In genomic region chr1:182611787-182612186, GRCh38 we compare ENCODE assay signal across 13 cellular contexts. TPM values are rescaled to one million over a fixed set of nuclear protein-coding genes. Genes with fewer than 3 reads are reported as not detected.
A peak's percentile ranks its signal among the peaks of the same experiment; 100 is the strongest.
DNase-seq lines count a peak whose midpoint lies in the region; ATAC-seq and TF ChIP-seq lines count a peak whose summit lies in the region.
"Had no signal": no experiment of that assay in that cellular context is flagged by ENCODE, and none has a peak within 500 bp of the region (broad histone marks: within the 10 kb centered on the region; RNA-seq: fewer than 3 reads in every experiment).

No MANE protein-coding gene starts in this region.

- H3K27ac ChIP-seq in endodermal cell (ENCODE audit: low read depth, low read length), result peak overlapping the region; percentile 40
- H3K27ac ChIP-seq: RWPE1 had no signal

- H3K9me3 Mint-ChIP-seq in endodermal cell, result no peaks in the 10 kb centered on the region
- H3K9me3 Mint-ChIP-seq in T-helper 2 cell treated with Interferon-gamma antibody and Interleukin-4, amounts not matched to agents 5 μg/mL and 100 μg/mL, for 36 hours, result no peaks in the 10 kb centered on the region
- H3K9me3 Mint-ChIP-seq: activated naive CD4-positive, alpha-beta T cell treated with anti-CD3 and anti-CD28 coated beads for 36 hours; IgD-negative memory B cell had no signal

- H3K27me3 Mint-ChIP-seq in endodermal cell (ENCODE audit: insufficient read depth), result peaks cover 13% of the 10 kb centered on the region
- peaks cover 55% of the 10 kb centered on the region for H3K27me3 Mint-ChIP-seq in T-helper 2 cell treated with Interferon-gamma antibody and Interleukin-4, amounts not matched to agents 5 μg/mL and 100 μg/mL, for 36 hours (ENCODE audit: low read depth)

- 58 to 68% methylated on average over 4 to 8 of the region's 8 CpGs for WGBS in endodermal cell (ENCODE audit: insufficient coverage in 1 of 2, insufficient read length in 1 of 2), 2 experiments

- H3K27ac Mint-ChIP-seq in endodermal cell, result no peak overlapping the region
- H3K27ac Mint-ChIP-seq in T-helper 2 cell treated with Interferon-gamma antibody and Interleukin-4, amounts not matched to agents 5 μg/mL and 100 μg/mL, for 36 hours, result no peak overlapping the region
- H3K27ac Mint-ChIP-seq: activated naive CD4-positive, alpha-beta T cell treated with anti-CD3 and anti-CD28 coated beads for 36 hours had no signal

- H3K4me3 Mint-ChIP-seq in endodermal cell, result no peak overlapping the region
- H3K4me3 Mint-ChIP-seq in T-helper 2 cell treated with Interferon-gamma antibody and Interleukin-4, amounts not matched to agents 5 μg/mL and 100 μg/mL, for 36 hours, result no peak overlapping the region
- H3K4me3 Mint-ChIP-seq: activated naive CD4-positive, alpha-beta T cell treated with anti-CD3 and anti-CD28 coated beads for 36 hours had no signal

- no peaks in the 10 kb centered on the region for H3K36me3 ChIP-seq in endodermal cell (ENCODE audit: control insufficient read depth, insufficient read depth, low read length)

- no peak for TF ChIP-seq CTCF in endodermal cell (conservative IDR thresholded peaks at IDR 0.05)

- DNase-seq in DMS 273 (lab: John Stamatoyannopoulos, UW; ENCODE audit: unreplicated experiment) (peak; percentile 99), NCI-H1417 (lab: John Stamatoyannopoulos, UW) (peak; percentile 92 to 99 (median 97)), NCI-H446 treated with DMSO at 0.1 percent for 48 hours (lab: John Stamatoyannopoulos, UW) (peak; percentile 25), endodermal cell (peak; percentile 83), ureter (ENCODE audit: low spot score) (no peak)
- no peak for DNase-seq in T-helper 2 cell treated with Interferon-gamma antibody and Interleukin-4, amounts not matched to agents 5 μg/mL and 100 μg/mL, for 36 hours (ENCODE audit: low spot score)
- DNase-seq: activated naive CD4-positive, alpha-beta T cell treated with anti-CD3 and anti-CD28 coated beads for 36 hours; EL; posterior cingulate gyrus had no signal

- no peak overlapping the region for H3K9ac ChIP-seq in endodermal cell (ENCODE audit: extremely low read depth, low read length, poor library complexity, severe bottlenecking)

- H3K4me3 ChIP-seq in endodermal cell (ENCODE audit: low read length), result no peak overlapping the region

- no peaks in the 10 kb centered on the region for H3K9me3 ChIP-seq in endodermal cell (ENCODE audit: control insufficient read depth, low read length)

- H3K27me3 ChIP-seq in endodermal cell (ENCODE audit: control insufficient read depth, insufficient read depth, low read length, poor library complexity, severe bottlenecking), result peaks cover 5% of the 10 kb centered on the region

- ATAC-seq in GM21390 (IDR thresholded peaks at IDR 0.05; ENCODE audit: unreplicated experiment), result no peak
- ATAC-seq in GM21786 (IDR thresholded peaks at IDR 0.05; ENCODE audit: unreplicated experiment), result no peak

- no peaks in the 10 kb centered on the region for H3K36me3 Mint-ChIP-seq in endodermal cell (ENCODE audit: low read depth)
- H3K36me3 Mint-ChIP-seq in T-helper 2 cell treated with Interferon-gamma antibody and Interleukin-4, amounts not matched to agents 5 μg/mL and 100 μg/mL, for 36 hours (ENCODE audit: low read depth), result no peaks in the 10 kb centered on the region

- peaks cover 17% of the 10 kb centered on the region for H3K4me1 ChIP-seq in endodermal cell (ENCODE audit: control insufficient read depth, insufficient read depth, low read length)

- peaks cover 62% of the 10 kb centered on the region for H3K4me1 Mint-ChIP-seq in endodermal cell
- H3K4me1 Mint-ChIP-seq in T-helper 2 cell treated with Interferon-gamma antibody and Interleukin-4, amounts not matched to agents 5 μg/mL and 100 μg/mL, for 36 hours (ENCODE audit: low read depth), result peaks cover 40% of the 10 kb centered on the region

RNA-seq across cellular contexts. Expression of gene RGS16, which starts 7.6 kb away (rescaled TPM):
- total RNA-seq in endodermal cell (10 to 100 TPM; 14.8 to 19.4 TPM), ureter (22.4 TPM)
- 42.3 TPM for polyA plus RNA-seq in endodermal cell (2013, experiment 1 of 2)
- polyA plus RNA-seq in endodermal cell (2013, experiment 2 of 2), result 38.7 TPM

RNA-seq across cellular contexts. Expression of gene RNASEL, which starts 22.7 kb away (rescaled TPM):
- total RNA-seq in endodermal cell, result 1 to 10 TPM; 2.6 to 3.1 TPM
- 2.2 TPM for polyA plus RNA-seq in endodermal cell (2013, experiment 1 of 2)
- polyA plus RNA-seq in endodermal cell (2013, experiment 2 of 2), result 2.4 TPM
- total RNA-seq in ureter, result 15.0 TPM

Comparison
In these comparisons a context has a peak if more than half of its experiments do, and no peak if none do; other contexts are left out.
1. DNase-seq: peak in DMS 273 (single experiment), NCI-H1417 (3 of 3), NCI-H446 treated with DMSO at 0.1 percent for 48 hours (single experiment) and endodermal cell (single experiment); none in ureter (single experiment) and T-helper 2 cell treated with Interferon-gamma antibody and Interleukin-4, amounts not matched to agents 5 μg/mL and 100 μg/mL, for 36 hours (single experiment).